Comparison of ENCODE assay signal across 30 cellular contexts in the genomic region with DNA sequence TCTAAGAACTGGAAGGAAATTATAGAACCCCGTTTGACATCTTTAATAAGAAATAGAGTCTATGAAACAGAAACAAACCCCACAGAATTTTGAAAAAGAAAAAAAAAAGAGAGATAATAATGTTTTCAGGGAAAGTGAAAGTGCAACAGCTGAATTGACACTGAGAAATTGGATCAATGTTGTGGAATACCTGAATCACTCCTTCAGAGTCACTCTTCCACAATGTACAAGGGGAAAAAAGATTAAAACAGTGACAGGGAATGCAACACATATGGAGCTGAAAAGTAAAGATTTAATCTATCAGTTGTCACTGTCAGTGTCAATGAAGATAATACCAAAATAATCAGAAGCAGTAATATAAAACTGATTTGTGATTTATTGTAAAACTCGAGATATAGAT.
A peak's percentile ranks its signal among the peaks of the same experiment; 100 is the strongest.
DNase-seq lines count a peak whose midpoint lies in the region; ATAC-seq and TF ChIP-seq lines count a peak whose summit lies in the region.
"Had no signal": no experiment of that assay in that cellular context is flagged by ENCODE, and none has a peak within 500 bp of the region (broad histone marks: within the 10 kb centered on the region; RNA-seq: fewer than 3 reads in every experiment).

No MANE protein-coding gene starts in this region.

- H3K4me2 ChIP-seq in osteoblast (ENCODE audit: insufficient read depth, low read length): no peak overlapping the region
- H3K4me2 ChIP-seq: A549 had no signal

- no peaks in the 10 kb centered on the region for H3K4me1 ChIP-seq in osteoblast (ENCODE audit: insufficient read depth, low read length)
- H3K4me1 ChIP-seq: A549, Caco-2 had no signal

- no peak overlapping the region for H3K4me3 ChIP-seq in osteoblast (ENCODE audit: insufficient read depth, low read length)
- H3K4me3 ChIP-seq: A549; BLaER1; BLaER1 treated with 17β-estradiol and CSF1 and Interleukin-3, amounts not matched to agents 10 nM and 100 nM had no signal

- no peaks in the 10 kb centered on the region for H3K79me2 ChIP-seq in osteoblast (ENCODE audit: insufficient read depth, low read length)

- no peak overlapping the region for H2AFZ ChIP-seq in osteoblast (ENCODE audit: low read length)

- peak; percentile 1 for DNase-seq in HPDE6-E6E7 (ENCODE audit: extremely low spot score)
- DNase-seq in osteoblast (ENCODE audit: insufficient read length, low spot score, missing footprints): peak; percentile 25
- no peak for DNase-seq in NCI-H2107 treated with DMSO at 0.1 percent for 48 hours (lab: John Stamatoyannopoulos, UW; ENCODE audit: unreplicated experiment)
- DNase-seq in activated naive CD4-positive, alpha-beta T cell treated with anti-CD3 and anti-CD28 coated beads, Interleukin-2, amount 50 U/mL, for 72 hours (ENCODE audit: low spot score in 2 of 2): no peak
- DNase-seq: 8988T; ACHN; AML-193; BE2C; C1 segment of cervical spinal cord; Caco-2; Calu3; CD4-positive, alpha-beta memory T cell; CD4-positive, alpha-beta T cell; CD4-positive, CD25-positive, alpha-beta regulatory T cell; CD8-positive, alpha-beta memory T cell; CD8-positive, alpha-beta T cell; COR-L47; DMS 273 treated with DMSO at 0.1 percent for 48 hours; DMS153; DMS79; DMS79 treated with DMSO at 0.1 percent for 48 hours; DND-41; EL had no signal

- no peak overlapping the region for H3K27ac Mint-ChIP-seq in activated naive CD4-positive, alpha-beta T cell treated with anti-CD3 and anti-CD28 coated beads, Interleukin-2, amount 50 U/mL, for 72 hours
- H3K27ac Mint-ChIP-seq: B cell; CD14-positive monocyte; CD4-positive, alpha-beta memory T cell; CD4-positive, alpha-beta T cell; CD4-positive, CD25-positive, alpha-beta regulatory T cell; CD8-positive, alpha-beta memory T cell; CD8-positive, alpha-beta T cell had no signal

- H3K27me3 ChIP-seq in osteoblast (ENCODE audit: insufficient read depth, low read length): no peaks in the 10 kb centered on the region
- H3K27me3 ChIP-seq: BE2C; BLaER1; BLaER1 treated with 17β-estradiol and CSF1 and Interleukin-3, amounts not matched to agents 10 nM and 100 nM had no signal

- H3K27ac ChIP-seq in osteoblast (ENCODE audit: low read depth, low read length): no peak overlapping the region
- H3K27ac ChIP-seq: 22Rv1, A549, BLaER1, C4-2B had no signal

- no peaks in the 10 kb centered on the region for H3K36me3 ChIP-seq in osteoblast (ENCODE audit: insufficient read depth, low read length)
- H3K36me3 ChIP-seq: BE2C; BLaER1; BLaER1 treated with 17β-estradiol and CSF1 and Interleukin-3, amounts not matched to agents 10 nM and 100 nM had no signal

- no peaks in the 10 kb centered on the region for H3K9me3 ChIP-seq in osteoblast (ENCODE audit: low read depth, low read length)
- H3K9me3 ChIP-seq: A549; BE2C; BLaER1; BLaER1 treated with 17β-estradiol and CSF1 and Interleukin-3, amounts not matched to agents 10 nM and 100 nM; Caco-2 had no signal

- peaks cover 8 to 30% of the 10 kb centered on the region in 2 donors for H3K9me3 Mint-ChIP-seq in activated naive CD4-positive, alpha-beta T cell treated with anti-CD3 and anti-CD28 coated beads, Interleukin-2, amount 50 U/mL, for 72 hours

- no peak for ATAC-seq in activated naive CD4-positive, alpha-beta T cell treated with anti-CD3 and anti-CD28 coated beads, Interleukin-2, amount 50 U/mL, for 72 hours
- ATAC-seq: A549; CD8-positive, alpha-beta T cell had no signal

- TF ChIP-seq CTCF in osteoblast (IDR thresholded peaks at IDR 0.05; ENCODE audit: extremely low read depth, low read depth, low read length): no peak

- no peaks in the 10 kb centered on the region for H4K20me1 ChIP-seq in osteoblast (ENCODE audit: insufficient read depth, low read length)
- H4K20me1 ChIP-seq: BLaER1; BLaER1 treated with 17β-estradiol and CSF1 and Interleukin-3, amounts not matched to agents 10 nM and 100 nM had no signal

- H3K36me3 Mint-ChIP-seq in activated naive CD4-positive, alpha-beta T cell treated with anti-CD3 and anti-CD28 coated beads, Interleukin-2, amount 50 U/mL, for 72 hours: no peaks in the 10 kb centered on the region
- H3K36me3 Mint-ChIP-seq: CD14-positive monocyte; CD4-positive, alpha-beta memory T cell; CD4-positive, CD25-positive, alpha-beta regulatory T cell; CD8-positive, alpha-beta memory T cell; CD8-positive, alpha-beta T cell had no signal

Comparison
In these comparisons a context has a peak if more than half of its experiments do, and no peak if none do; other contexts are left out.
1. DNase-seq: peak in HPDE6-E6E7 (single experiment) and osteoblast (single experiment); none in NCI-H2107 treated with DMSO at 0.1 percent for 48 hours (single experiment) and activated naive CD4-positive, alpha-beta T cell treated with anti-CD3 and anti-CD28 coated beads, Interleukin-2, amount 50 U/mL, for 72 hours (0 of 2).